19 cellular contexts compared by ENCODE assay signal in the genomic region with DNA sequence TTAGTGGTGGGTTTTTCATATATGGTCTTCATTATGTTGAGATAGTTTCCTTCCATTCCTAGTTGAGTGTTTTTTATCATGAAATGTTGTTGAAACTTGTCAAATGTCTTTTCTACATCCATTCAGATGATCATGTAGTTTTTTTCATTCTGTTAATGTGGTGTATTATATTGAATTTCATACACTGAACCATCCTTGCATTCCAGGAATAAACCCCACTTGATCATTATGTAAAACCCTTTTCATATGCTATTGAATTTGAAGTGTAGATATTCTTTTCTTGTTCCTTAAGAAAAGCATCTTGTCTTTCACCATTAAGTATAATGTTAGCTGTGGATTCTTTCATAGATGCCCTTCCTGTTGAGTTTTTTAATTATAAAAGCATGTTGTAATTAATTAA. TPM values are rescaled to one million over a fixed set of nuclear protein-coding genes. Genes with fewer than 3 reads are reported as not detected.
DNase-seq lines count a peak whose midpoint lies in the region; FAIRE-seq and TF ChIP-seq lines count a peak whose summit lies in the region.
"Had no signal": no experiment of that assay in that cellular context is flagged by ENCODE, and none has a peak within 500 bp of the region (broad histone marks: within the 10 kb centered on the region; RNA-seq: fewer than 3 reads in every experiment).

No MANE protein-coding gene starts in this region.

- H3K4me2 ChIP-seq in keratinocyte (ENCODE audit: control insufficient read depth, extremely low read depth, insufficient read depth, low read depth, low read length) = no peak overlapping the region

- intact Hi-C loops in spleen (cut with DNase I; ENCODE audit: low total_unique reads) = no loop called here

- in situ Hi-C loops in KBM-7 (cut with MboI; ENCODE audit: low pct_unique_long_range_greater_than_20kb, low sequenced_read_pairs) = no loop called here
- in situ Hi-C loops in astrocyte of the spinal cord (cut with HindIII; ENCODE audit: low sequenced_read_pairs) = no loop called here
- in situ Hi-C loops in brain microvascular endothelial cell (cut with HindIII; ENCODE audit: low pct_ligation_motif_present, low sequenced_read_pairs) = no loop called here

- H3K9me1 ChIP-seq in keratinocyte (ENCODE audit: control insufficient read depth, extremely low read depth, insufficient read depth, low read length) = no peaks in the 10 kb centered on the region

- no peaks in the 10 kb centered on the region for H3K27me3 ChIP-seq in keratinocyte (ENCODE audit: control insufficient read depth, extremely low read depth, insufficient read depth, low read length)
- H3K27me3 ChIP-seq in spleen (replicated peaks in 1 of 7) = no peaks in the 10 kb centered on the region
- H3K27me3 ChIP-seq in brain microvascular endothelial cell (replicated peaks) = no peaks in the 10 kb centered on the region

- no peak for TF ChIP-seq CTCF in astrocyte of the spinal cord (IDR thresholded peaks at IDR 0.05; ENCODE audit: low read depth, low read length)
- no peak for TF ChIP-seq CTCF in keratinocyte (optimal IDR thresholded peaks at IDR 0.05 in 1 of 3, IDR thresholded peaks at IDR 0.05 in 1 of 3, conservative IDR thresholded peaks at IDR 0.05 in 1 of 3; ENCODE audit: extremely low read depth in 1 of 3, insufficient read depth in 2 of 3, low read length in 3 of 3)
- TF ChIP-seq CTCF in spleen (IDR thresholded peaks at IDR 0.05 in 8 of 11, conservative IDR thresholded peaks at IDR 0.05 in 3 of 11) = no peak
- no peak for TF ChIP-seq CTCF in brain microvascular endothelial cell (IDR thresholded peaks at IDR 0.05; ENCODE audit: low read depth, low read length, missing control alignments)

- no peak overlapping the region for H2AFZ ChIP-seq in keratinocyte (ENCODE audit: control insufficient read depth, low read length)

- FAIRE-seq in keratinocyte (lab: Jason Lieb, UNC) = peak; percentile 48
- FAIRE-seq: GM12891 had no signal

- DNase-seq in COR-L47 (lab: John Stamatoyannopoulos, UW) (peak; percentile 12), KBM-7 (peak; percentile 35), astrocyte of the spinal cord (ENCODE audit: low read depth, low spot score) (peak; percentile 22), keratinocyte (ENCODE audit: low read depth, low spot score) (no peak), NCI-H2029 treated with DMSO at 0.1 percent for 48 hours (lab: John Stamatoyannopoulos, UW) (no peak), spleen (no peak), brain microvascular endothelial cell (no peak)
- DNase-seq: Caco-2, DND-41, GDM1, H7, MV-4-11, NCI-H1417 treated with DMSO at 0.1 percent for 48 hours, NCI-H1930, NCI-H2171 treated with DMSO at 0.1 percent for 48 hours, NCI-H510A treated with DMSO at 0.1 percent for 48 hours, NCI-H82 had no signal

- no peaks in the 10 kb centered on the region for H3K36me3 ChIP-seq in keratinocyte (ENCODE audit: control insufficient read depth in 2 of 2, extremely low read depth in 1 of 2, insufficient read depth in 2 of 2, low read length in 2 of 2)
- H3K36me3 ChIP-seq in spleen = peaks cover 0 to 53% (median 10%) of the 10 kb centered on the region in 6 donors
- H3K36me3 ChIP-seq in brain microvascular endothelial cell (replicated peaks) = no peaks in the 10 kb centered on the region

- TF ChIP-seq POLR2A in spleen (IDR thresholded peaks at IDR 0.05) = no peak

- dilution Hi-C loops in keratinocyte (cut with MboI; ENCODE audit: extremely low pct_ligation_motif_present, low sequenced_read_pairs) = no loop called here

- no peak overlapping the region for H3K9ac ChIP-seq in keratinocyte (ENCODE audit: control insufficient read depth, extremely low read depth, insufficient read depth, low read length)

- H3K4me1 ChIP-seq in keratinocyte (ENCODE audit: control insufficient read depth, extremely low read depth, insufficient read depth, low read length) (no peaks in the 10 kb centered on the region), spleen (peaks cover 0 to 66% (median 37%) of the 10 kb centered on the region in 6 donors)
- H3K4me1 ChIP-seq: Caco-2 had no signal

- H3K9me3 ChIP-seq in keratinocyte (ENCODE audit: control insufficient read depth, low read depth, low read length) (peaks cover 3% of the 10 kb centered on the region), spleen (peaks cover 10 to 30% (median 28%) of the 10 kb centered on the region in 8 donors)

- no peak overlapping the region for H3K4me3 ChIP-seq in astrocyte of the spinal cord (ENCODE audit: low read depth, low read length)
- no peak overlapping the region for H3K4me3 ChIP-seq in keratinocyte (ENCODE audit: control insufficient read depth in 2 of 3, extremely low read depth in 1 of 3, insufficient read depth in 2 of 3, low read depth in 1 of 3, low read length in 3 of 3)
- no peak overlapping the region for H3K4me3 ChIP-seq in spleen
- H3K4me3 ChIP-seq in brain microvascular endothelial cell (ENCODE audit: low read depth, low read length) = no peak overlapping the region

- H3K79me2 ChIP-seq in keratinocyte (ENCODE audit: control insufficient read depth, insufficient read depth, low read length) = peaks cover 71% of the 10 kb centered on the region

- no peaks in the 10 kb centered on the region for H4K20me1 ChIP-seq in keratinocyte (ENCODE audit: control insufficient read depth, extremely low read depth, insufficient read depth, low read length)

- no peak overlapping the region for H3K27ac ChIP-seq in keratinocyte (ENCODE audit: control insufficient read depth, insufficient read depth, low read length)
- no peak overlapping the region for H3K27ac ChIP-seq in spleen
- H3K27ac ChIP-seq in brain microvascular endothelial cell = no peak overlapping the region
- H3K27ac ChIP-seq: C4-2B had no signal

RNA-seq across cellular contexts. Expression of a gene that starts 42.9 kb away (rescaled TPM):
- 38.0 to 75.3 TPM (median 58.2 TPM) in 3 replicates for polyA plus RNA-seq in keratinocyte
- 29.2 TPM for polyA plus RNA-seq in keratinocyte (2011; ENCODE audit: low read depth)
- polyA plus RNA-seq in keratinocyte (2011; cell fraction: cytosol; rRNA removed) = 35.3 and 60.7 TPM in 2 replicates
- 143 and 177 TPM in 2 replicates for polyA plus RNA-seq in keratinocyte (2011; cell fraction: nucleus; rRNA removed)
- 24.2 and 33.7 TPM in 2 replicates for polyA plus RNA-seq in keratinocyte (2012; ENCODE audit: low replicate concordance)
- polyA minus RNA-seq in keratinocyte = 24.3 to 133 TPM (median 108 TPM) in 3 replicates
- polyA minus RNA-seq in keratinocyte (2011; cell fraction: cytosol; rRNA and poly(A)+ RNA removed) = 26.3 TPM
- polyA minus RNA-seq in keratinocyte (2011; cell fraction: nucleus; rRNA and poly(A)+ RNA removed) = 77.1 and 130 TPM in 2 replicates
- total RNA-seq in spleen = 100 to 1,000 TPM in 1 of 7 donors, 10 to 100 TPM in 6; 57.0 to 104 (median 73.8) TPM
- 10 to 100 TPM; 12.0 to 20.2 (median 17.8) TPM for polyA plus RNA-seq in spleen

Comparison
In these comparisons a context has a peak if more than half of its experiments do, and no peak if none do; other contexts are left out.
1. DNase-seq: peak in COR-L47 (single experiment), KBM-7 (single experiment) and astrocyte of the spinal cord (single experiment); none in keratinocyte (single experiment), NCI-H2029 treated with DMSO at 0.1 percent for 48 hours (single experiment), spleen (single experiment) and brain microvascular endothelial cell (single experiment).